9 cellular contexts compared by ENCODE assay signal in the genomic region with DNA sequence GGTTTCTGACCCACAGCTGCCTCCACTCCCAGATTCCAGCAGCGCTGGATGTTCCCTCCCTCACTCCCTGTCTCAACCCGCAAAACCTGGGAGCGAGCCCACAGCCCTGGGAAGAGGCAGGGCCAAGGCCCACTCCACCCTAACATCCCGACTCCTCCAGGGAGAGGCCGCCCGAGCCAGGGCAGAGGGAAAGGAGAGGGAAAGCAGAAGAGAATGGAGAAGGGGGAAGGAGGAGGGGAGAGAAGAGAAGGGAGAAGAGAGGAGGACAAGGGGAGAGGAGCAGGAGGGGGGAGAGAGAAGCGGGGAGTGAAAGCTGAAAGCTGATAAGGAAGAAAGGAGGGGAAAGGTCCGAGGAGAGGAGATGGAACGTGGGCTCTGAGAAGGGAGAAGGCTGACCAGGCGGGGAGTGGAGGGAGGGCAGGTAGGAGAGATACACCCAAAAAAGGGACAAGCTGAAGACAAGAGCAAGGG.
DNase-seq lines count a peak whose midpoint lies in the region; ATAC-seq and TF ChIP-seq lines count a peak whose summit lies in the region.
"Had no signal": no experiment of that assay in that cellular context is flagged by ENCODE, and none has a peak within 500 bp of the region (broad histone marks: within the 10 kb centered on the region; RNA-seq: fewer than 3 reads in every experiment).

No MANE protein-coding gene starts in this region.

- H3K27ac ChIP-seq in left lung = no peak overlapping the region
- H3K27ac ChIP-seq in thoracic aorta = peak overlapping the region in 1 of 2 donors; percentile 21
- H3K27ac ChIP-seq: 22Rv1 had no signal

- POLR2A ChIA-PET in MCF 10A (lab: Yijun Ruan, JAX) = no interaction called here

- peak overlapping the region in 1 of 2 donors; percentile 14 for H3K4me3 ChIP-seq in left lung
- peak overlapping the region; percentile 72 for H3K4me3 ChIP-seq in thoracic aorta

- no peaks in the 10 kb centered on the region for H3K36me3 Mint-ChIP-seq in MCF 10A (ENCODE audit: insufficient read depth, unreplicated experiment)

- CTCF ChIA-PET in MCF 10A (lab: Yijun Ruan, JAX) = interaction anchor here (0.6 to 10.4 kb wide), 18 partner anchors 9 to 1032 kb away, joined by 3 to 173 read pairs (median 4); a partner anchor contains a TSS

- peaks cover 75% of the 10 kb centered on the region for H3K27me3 Mint-ChIP-seq in MCF 10A (ENCODE audit: insufficient read depth, unreplicated experiment)

- H3K4me3 Mint-ChIP-seq in MCF 10A (ENCODE audit: unreplicated experiment) = peak overlapping the region; percentile 60

- no TSS peak for BruUV-seq in MCF 10A (replicated peaks; lab: Mats Ljungman, UMichigan)

- H3K36me3 ChIP-seq in left lung (no peaks in the 10 kb centered on the region), thoracic aorta (no peaks in the 10 kb centered on the region)

- no peak for TF ChIP-seq CTCF in MCF 10A (IDR thresholded peaks at IDR 0.05; ENCODE audit: unreplicated experiment)
- TF ChIP-seq CTCF in left lung (IDR thresholded peaks at IDR 0.05) = no peak
- TF ChIP-seq CTCF in thoracic aorta (IDR thresholded peaks at IDR 0.05) = no peak

- peak; percentile 49 for DNase-seq in NCI-H82 (lab: John Stamatoyannopoulos, UW)
- no peak for DNase-seq in NCI-H82 treated with DMSO at 0.1 percent for 48 hours (lab: John Stamatoyannopoulos, UW; ENCODE audit: unreplicated experiment)
- no peak for DNase-seq in MCF 10A (ENCODE audit: unreplicated experiment)
- peak in 1 of 2 donors; percentile 53 for DNase-seq in left lung
- no peak for DNase-seq in thoracic aorta (ENCODE audit: low spot score)
- DNase-seq in activated gamma-delta T cell (lab: John Stamatoyannopoulos, UW) = no peak
- DNase-seq in NCI-H1417 (lab: John Stamatoyannopoulos, UW) = no peak

- H3K27ac Mint-ChIP-seq in MCF 10A (ENCODE audit: low read depth, unreplicated experiment) = no peak overlapping the region

- intact Hi-C loops in MCF 10A (cut with micrococcal nuclease) (loop anchor here (5.0 to 10.0 kb wide), 3 partner anchors 63 to 1091 kb away; no protein-coding TSS in a partner anchor), left lung (cut with DNase I) (loop anchor here in 1 of 2 donors (10.0 kb wide), 1 partner anchor 461 kb away; a partner anchor contains a TSS)

- ATAC-seq in left lung (peak; percentile 37), thoracic aorta (ENCODE audit: insufficient number of reproducible peaks, low FRiP score, low read depth) (no peak), HG03097 (IDR thresholded peaks at IDR 0.05; ENCODE audit: low FRiP score, unreplicated experiment) (no peak)

- H3K4me1 ChIP-seq in left lung (peaks cover 3% of the 10 kb centered on the region in 2 donors), thoracic aorta (ENCODE audit: control insufficient read depth in 1 of 2, low read depth in 2 of 2) (peaks cover 0 to 4% of the 10 kb centered on the region in 2 donors)

- peaks cover 5% of the 10 kb centered on the region for H3K4me1 Mint-ChIP-seq in MCF 10A (ENCODE audit: insufficient read depth, unreplicated experiment)

- no peaks in the 10 kb centered on the region for H3K9me3 Mint-ChIP-seq in MCF 10A (ENCODE audit: unreplicated experiment)

- no peaks in the 10 kb centered on the region for H3K27me3 ChIP-seq in left lung
- H3K27me3 ChIP-seq in thoracic aorta (replicated peaks; ENCODE audit: insufficient read depth) = no peaks in the 10 kb centered on the region

- H3K9me3 ChIP-seq in left lung (no peaks in the 10 kb centered on the region), thoracic aorta (no peaks in the 10 kb centered on the region)
